ENCODE assay signal across 24 cellular contexts in genomic region chr14:100838493-100839440, GRCh38. TPM values are rescaled to one million over a fixed set of nuclear protein-coding genes. Genes with fewer than 3 reads are reported as not detected.
A peak's percentile ranks its signal among the peaks of the same experiment; 100 is the strongest.
DNase-seq lines count a peak whose midpoint lies in the region; ATAC-seq and TF ChIP-seq lines count a peak whose summit lies in the region.
"Had no signal": no experiment of that assay in that cellular context is flagged by ENCODE, and none has a peak within 500 bp of the region (broad histone marks: within the 10 kb centered on the region; RNA-seq: fewer than 3 reads in every experiment).

No MANE protein-coding gene starts in this region.

- H3K4me3 ChIP-seq in adrenal gland (no peak overlapping the region), hepatocyte (no peak overlapping the region), neuronal stem cell (ENCODE audit: low read length in 2 of 2) (no peak overlapping the region)
- H3K4me3 ChIP-seq: suprapubic skin had no signal

- TF ChIP-seq CTCF in H9 (conservative IDR thresholded peaks at IDR 0.05) = no peak
- no peak for TF ChIP-seq CTCF in adrenal gland (IDR thresholded peaks at IDR 0.05)
- TF ChIP-seq CTCF in hepatocyte (IDR thresholded peaks at IDR 0.05; ENCODE audit: poor library complexity) = no peak

- no peak for DNase-seq in H9
- DNase-seq in adrenal gland = no peak
- no peak for DNase-seq in hepatocyte (ENCODE audit: low spot score)
- DNase-seq in neuronal stem cell (ENCODE audit: low spot score) = peak; percentile 69
- no peak for DNase-seq in T-helper 2 cell
- DNase-seq in left lobe of liver (ENCODE audit: low spot score) = no peak
- DNase-seq: activated effector memory CD4-positive, alpha-beta T cell treated with anti-CD3 and anti-CD28 coated beads, Interleukin-2, amount 50 U/mL, for 16 hours; cortex of kidney; EL; foreskin melanocyte; hypothalamus; kidney glomerular epithelial cell; MV-4-11; naive B cell; NCI-H1694 treated with DMSO at 0.1 percent for 48 hours; NCI-H2227 treated with DMSO at 0.1 percent for 48 hours; NCI-H748 treated with DMSO at 0.1 percent for 48 hours; stimulated activated CD4-positive, alpha-beta T cell treated with anti-CD3 and anti-CD28 coated beads, Interleukin-1b, Interleukin-23, amount 100 ng/mL, for 48 hours; T-helper 9 cell had no signal

- no peak overlapping the region for H4K8ac ChIP-seq in H9 (replicated peaks; ENCODE audit: insufficient read length, low read depth, low read length)
- no peak overlapping the region for H4K8ac ChIP-seq in neuronal stem cell (ENCODE audit: low read depth, low read length)

- peaks cover 0 to 70% of the 10 kb centered on the region in 2 donors for H3K36me3 ChIP-seq in adrenal gland (replicated peaks in 1 of 2)
- H3K36me3 ChIP-seq in hepatocyte (replicated peaks; ENCODE audit: insufficient read depth, low read depth) = no peaks in the 10 kb centered on the region
- no peaks in the 10 kb centered on the region for H3K36me3 ChIP-seq in neuronal stem cell (replicated peaks in 1 of 2; ENCODE audit: control insufficient read depth in 2 of 2, insufficient read depth in 2 of 2, low read length in 2 of 2)
- H3K36me3 ChIP-seq: suprapubic skin had no signal

- H3K9me3 Mint-ChIP-seq in H9 = no peaks in the 10 kb centered on the region
- H3K9me3 Mint-ChIP-seq: stimulated activated effector memory CD8-positive, alpha-beta T cell treated with anti-CD3 and anti-CD28 coated beads, Interleukin-12 subunit alpha, Interleukin-12 subunit beta, amount 100 ng/mL, for 72 hours had no signal

- H2BK15ac ChIP-seq in H9 (ENCODE audit: low read depth, low read length) = no peak overlapping the region
- no peak overlapping the region for H2BK15ac ChIP-seq in neuronal stem cell (ENCODE audit: low read length)

- H3K79me1 ChIP-seq in H9 (ENCODE audit: insufficient read depth, low read depth, low read length, poor library complexity, severe bottlenecking) (no peaks in the 10 kb centered on the region), neuronal stem cell (ENCODE audit: low read depth, low read length) (peaks cover 3% of the 10 kb centered on the region)

- no peaks in the 10 kb centered on the region for H4K20me1 ChIP-seq in H9 (ENCODE audit: control insufficient read depth, insufficient read depth, insufficient read length)
- no peaks in the 10 kb centered on the region for H4K20me1 ChIP-seq in hepatocyte (ENCODE audit: insufficient read depth, poor library complexity, severe bottlenecking)

- no peak overlapping the region for H3T11ph ChIP-seq in H9 (ENCODE audit: low read length)

- no CpG with 5 or more reads among the region's 16 CpGs for WGBS in H9 (ENCODE audit: extremely low coverage, insufficient read length, low lambda C conversion rate)
- 71 to 73% (median 72%) methylated on average over 10 to 16 of the region's 16 CpGs for WGBS in adrenal gland, 4 donors
- 85% methylated on average over 16 of the region's 16 CpGs for WGBS in hepatocyte (ENCODE audit: low lambda C conversion rate, missing lambda C conversion rate)
- WGBS in neuronal stem cell (ENCODE audit: extremely low coverage in 2 of 2, insufficient read length in 2 of 2, insufficient replicate concordance in 1 of 2), 2 donors = no CpG with 5 or more reads among the region's 16 CpGs

- H4K5ac ChIP-seq in H9 (ENCODE audit: insufficient read length, low read depth, low read length) = no peak overlapping the region

- H3K23me2 ChIP-seq in H9 (ENCODE audit: insufficient read length, low read depth, low read length, poor library complexity, severe bottlenecking) = no peaks in the 10 kb centered on the region

- H3K9ac ChIP-seq in H9 (ENCODE audit: extremely low read depth, insufficient read length, low read length) (no peak overlapping the region), neuronal stem cell (ENCODE audit: low read depth, low read length, poor library complexity) (peak overlapping the region; percentile 90)
- H3K9ac ChIP-seq: KMS-11 had no signal

- H2BK120ac ChIP-seq in H9 (ENCODE audit: low read depth, low read length, poor library complexity, severe bottlenecking) (no peak overlapping the region), neuronal stem cell (ENCODE audit: low read depth, low read length) (peak overlapping the region; percentile 100)

- H4K91ac ChIP-seq in H9 (ENCODE audit: insufficient read length, low read depth, low read length) (no peak overlapping the region), neuronal stem cell (ENCODE audit: low read depth, low read length, poor library complexity) (peak overlapping the region; percentile 100)

- H3K4me3 Mint-ChIP-seq in H9 = peak overlapping the region in 1 of 2 experiments; percentile 35; a peak in 2 of 5 replicates
- H3K4me3 Mint-ChIP-seq: naive B cell; stimulated activated effector memory CD8-positive, alpha-beta T cell treated with anti-CD3 and anti-CD28 coated beads, Interleukin-12 subunit alpha, Interleukin-12 subunit beta, amount 100 ng/mL, for 72 hours had no signal

- TF ChIP-seq POLR2A in adrenal gland (IDR thresholded peaks at IDR 0.05) = no peak

- peaks cover 46 to 69% of the 10 kb centered on the region in 2 experiments for H3K4me1 Mint-ChIP-seq in H9
- H3K4me1 Mint-ChIP-seq: naive B cell; stimulated activated effector memory CD8-positive, alpha-beta T cell treated with anti-CD3 and anti-CD28 coated beads, Interleukin-12 subunit alpha, Interleukin-12 subunit beta, amount 100 ng/mL, for 72 hours had no signal

- H3K4me2 ChIP-seq in H9 (ENCODE audit: insufficient read depth, insufficient read length, low read length) = no peak overlapping the region
- no peak overlapping the region for H3K4me2 ChIP-seq in hepatocyte
- H3K4me2 ChIP-seq in neuronal stem cell (ENCODE audit: insufficient read depth, low read length, poor library complexity, severe bottlenecking) = peak overlapping the region; percentile 55
- H3K4me2 ChIP-seq: KMS-11 had no signal

- H3K18ac ChIP-seq in H9 (ENCODE audit: insufficient read length, low read depth, low read length) (no peak overlapping the region), neuronal stem cell (ENCODE audit: low read length) (peak overlapping the region; percentile 99)

- ATAC-seq in HG02763 (IDR thresholded peaks at IDR 0.05; ENCODE audit: unreplicated experiment) (no peak), GM21723 (IDR thresholded peaks at IDR 0.05; ENCODE audit: unreplicated experiment) (no peak), left lobe of liver (no peak)
- ATAC-seq: stimulated activated effector memory CD8-positive, alpha-beta T cell treated with anti-CD3 and anti-CD28 coated beads, Interleukin-12 subunit alpha, Interleukin-12 subunit beta, amount 100 ng/mL, for 72 hours had no signal

- H2AK5ac ChIP-seq in H9 (ENCODE audit: insufficient read length, low read length) (no peak overlapping the region), neuronal stem cell (ENCODE audit: low read depth, low read length) (peak overlapping the region; percentile 98)

- H2AFZ ChIP-seq in H9 (ENCODE audit: low read length) = no peak overlapping the region
- H2AFZ ChIP-seq in hepatocyte = no peak overlapping the region
- peak overlapping the region; percentile 82 for H2AFZ ChIP-seq in neuronal stem cell (ENCODE audit: low read length)

- H3K4ac ChIP-seq in H9 (ENCODE audit: low read depth, low read length) (no peak overlapping the region), neuronal stem cell (ENCODE audit: low read length) (peak overlapping the region; percentile 99)

- peak overlapping the region in 2 of 3 experiments; percentile 73 to 99; a peak in 4 of 7 replicates for H3K27ac Mint-ChIP-seq in H9
- H3K27ac Mint-ChIP-seq: stimulated activated effector memory CD8-positive, alpha-beta T cell treated with anti-CD3 and anti-CD28 coated beads, Interleukin-12 subunit alpha, Interleukin-12 subunit beta, amount 100 ng/mL, for 72 hours had no signal

- H2BK12ac ChIP-seq in H9 (ENCODE audit: insufficient read length, low read depth, low read length) (no peak overlapping the region), neuronal stem cell (ENCODE audit: low read length) (no peak overlapping the region)

- intact Hi-C loops in adrenal gland (cut with DNase I) = no loop called here

- H3K56ac ChIP-seq in H9 (ENCODE audit: insufficient read length, low read depth, low read length) = no peak overlapping the region

- H3K14ac ChIP-seq in H9 (ENCODE audit: insufficient read depth, low read length) = no peak overlapping the region
- H3K14ac ChIP-seq in neuronal stem cell (ENCODE audit: low read length) = peak overlapping the region; percentile 72

- H2BK20ac ChIP-seq in H9 (ENCODE audit: low read depth, low read length, poor library complexity, severe bottlenecking) = no peak overlapping the region

- peaks cover 6% of the 10 kb centered on the region; the same call in 1 of the 2 replicates for H3K4me1 ChIP-seq in H9 (ENCODE audit: insufficient read depth, low read length)
- H3K4me1 ChIP-seq in adrenal gland (replicated peaks in 1 of 2) = peaks cover 4 to 39% of the 10 kb centered on the region in 2 donors
- H3K4me1 ChIP-seq in hepatocyte (ENCODE audit: insufficient read depth) = peaks cover 54% of the 10 kb centered on the region
- peaks cover 55 to 62% of the 10 kb centered on the region in 2 donors for H3K4me1 ChIP-seq in neuronal stem cell (ENCODE audit: control insufficient read depth in 2 of 2, insufficient read depth in 1 of 2, low read depth in 1 of 2, low read length in 2 of 2)
- H3K4me1 ChIP-seq: suprapubic skin had no signal

- H3K27me3 Mint-ChIP-seq in H9 (ENCODE audit: low read depth) = peaks cover 7% of the 10 kb centered on the region

- H3K27me3 ChIP-seq in H9 (ENCODE audit: insufficient read depth, low read length) (no peaks in the 10 kb centered on the region), adrenal gland (no peaks in the 10 kb centered on the region), hepatocyte (no peaks in the 10 kb centered on the region), neuronal stem cell (ENCODE audit: control insufficient read depth in 3 of 3, insufficient read depth in 3 of 3, low read depth in 1 of 3, low read length in 3 of 3) (no peaks in the 10 kb centered on the region)

- H3K36me3 Mint-ChIP-seq in H9 (ENCODE audit: insufficient read depth in 1 of 3, low read depth in 3 of 3) = no peaks in the 10 kb centered on the region
- H3K36me3 Mint-ChIP-seq: naive B cell; stimulated activated effector memory CD8-positive, alpha-beta T cell treated with anti-CD3 and anti-CD28 coated beads, Interleukin-12 subunit alpha, Interleukin-12 subunit beta, amount 100 ng/mL, for 72 hours had no signal

- no peaks in the 10 kb centered on the region for H3K9me2 ChIP-seq in hepatocyte (replicated peaks; ENCODE audit: insufficient read depth)

- no peak overlapping the region for H3K23ac ChIP-seq in H9 (ENCODE audit: insufficient read length, low read depth, low read length)
- no peak overlapping the region for H3K23ac ChIP-seq in neuronal stem cell (ENCODE audit: low read depth, low read length, poor library complexity)

- H3K27ac ChIP-seq in H9 (ENCODE audit: insufficient read length, low read depth, low read length) (no peak overlapping the region), adrenal gland (peak overlapping the region; percentile 45 to 84 (median 60)), hepatocyte (peak overlapping the region; percentile 89), neuronal stem cell (replicated peaks; ENCODE audit: low read length) (peak overlapping the region; percentile 100)
- H3K27ac ChIP-seq: KMS-11, suprapubic skin had no signal

- H3K9me3 ChIP-seq in H9 (ENCODE audit: control insufficient read depth, low read depth, low read length) (no peaks in the 10 kb centered on the region), adrenal gland (replicated peaks in 1 of 3) (no peaks in the 10 kb centered on the region), hepatocyte (ENCODE audit: low read depth) (no peaks in the 10 kb centered on the region), neuronal stem cell (replicated peaks in 1 of 2; ENCODE audit: control insufficient read depth in 2 of 2, insufficient read depth in 1 of 2, low read depth in 1 of 2, low read length in 2 of 2) (no peaks in the 10 kb centered on the region)
- H3K9me3 ChIP-seq: suprapubic skin had no signal

- H3K79me2 ChIP-seq in H9 (ENCODE audit: insufficient read depth, low read length) = no peaks in the 10 kb centered on the region
- H3K79me2 ChIP-seq in hepatocyte = no peaks in the 10 kb centered on the region

- H2BK5ac ChIP-seq in H9 (ENCODE audit: insufficient read length, low read length) (no peak overlapping the region), neuronal stem cell (ENCODE audit: low read length) (peak overlapping the region; percentile 100)

RNA-seq across cellular contexts. Expression of gene MEG3, which starts 12.8 kb away (rescaled TPM):
- 0.52 TPM in 1 of 2 replicates, not detected in the other for total RNA-seq in H9 (2021)
- 1,000 to 10,000 TPM in 3 of 8 donors, 100 to 1,000 TPM in 4, 10 to 100 TPM in 1; 86.6 to 1,883 (median 625) TPM for total RNA-seq in adrenal gland
- 1,000 to 10,000 TPM in 2 of 3 donors, 100 to 1,000 TPM in 1; 736 to 8,129 (median 5,263) TPM for polyA plus RNA-seq in adrenal gland
- total RNA-seq in hepatocyte = not detected in 2 replicates
- polyA plus RNA-seq in hepatocyte = 0.16 TPM in 1 of 2 replicates, not detected in the other
- 61.0 TPM for polyA plus RNA-seq in neuronal stem cell (2013, experiment 1 of 2)
- polyA plus RNA-seq in neuronal stem cell (2013, experiment 2 of 2) = 58.1 TPM
- 26.7 TPM for total RNA-seq in left lobe of liver

Comparison
In these comparisons a context has a peak if more than half of its experiments do, and no peak if none do; other contexts are left out.
1. RNA of gene MEG3, which starts 12.8 kb away (total RNA-seq): 86.6 to 1,883 TPM in adrenal gland and 26.7 TPM in left lobe of liver (single experiment); 0.52 TPM in H9 and not detected in hepatocyte; every median in the first group is over 10 times any median in the second.